Comparison of ENCODE assay signal across 12 cellular contexts in the genomic region with DNA sequence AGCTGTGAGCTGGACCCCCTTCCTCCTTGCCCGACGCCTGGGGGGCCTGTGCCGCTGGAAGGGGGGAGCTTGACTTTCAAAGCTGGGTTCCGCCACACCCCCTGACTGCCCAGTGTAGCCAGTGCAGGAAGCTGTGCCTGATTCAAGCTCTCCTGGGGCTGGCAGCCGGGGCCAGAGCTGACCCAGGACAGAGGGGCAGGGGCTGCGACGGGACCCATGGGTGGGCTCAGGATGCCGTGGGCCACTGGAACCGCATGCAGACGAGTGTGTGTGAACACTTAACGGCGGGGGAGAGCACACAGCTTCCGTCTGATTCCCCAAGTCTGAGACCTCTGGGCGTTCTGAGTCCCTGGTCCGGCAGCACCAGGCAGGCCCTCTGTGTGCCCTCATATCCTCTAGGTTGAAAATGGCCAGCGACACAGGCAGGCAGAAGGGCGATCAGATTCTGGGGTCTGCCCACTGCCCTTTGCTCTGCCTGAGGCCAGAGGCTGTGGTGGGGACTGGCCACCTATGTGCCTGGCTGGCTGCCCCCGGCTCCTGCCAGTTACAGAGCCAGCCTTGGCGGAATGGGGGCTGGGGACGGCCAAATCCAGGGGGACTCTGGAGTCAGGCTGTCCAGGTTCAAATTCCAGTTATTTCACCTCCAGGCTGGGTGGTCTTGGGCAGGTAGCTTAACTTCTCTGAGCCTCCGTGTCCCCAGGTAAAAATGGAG. TPM values are rescaled to one million over a fixed set of nuclear protein-coding genes. Genes with fewer than 3 reads are reported as not detected.
A peak's percentile ranks its signal among the peaks of the same experiment; 100 is the strongest.
DNase-seq lines count a peak whose midpoint lies in the region; ATAC-seq and TF ChIP-seq lines count a peak whose summit lies in the region.
"Had no signal": no experiment of that assay in that cellular context is flagged by ENCODE, and none has a peak within 500 bp of the region (broad histone marks: within the 10 kb centered on the region; RNA-seq: fewer than 3 reads in every experiment).

No MANE protein-coding gene starts in this region.

- H3K4me1 ChIP-seq in IMR-90 (ENCODE audit: control insufficient read depth, insufficient read depth, low read length) (peaks cover 9% of the 10 kb centered on the region), colonic mucosa (no peaks in the 10 kb centered on the region), left lung (peaks cover 8 to 27% of the 10 kb centered on the region in 2 donors), spleen (peaks cover 0 to 46% (median 22%) of the 10 kb centered on the region in 6 donors), hepatocyte (ENCODE audit: insufficient read depth) (peaks cover 12% of the 10 kb centered on the region)

- H3K4me3 ChIP-seq in IMR-90 (ENCODE audit: insufficient read depth, low read depth, low read length): peak overlapping the region; percentile 43
- H3K4me3 ChIP-seq in colonic mucosa: peak overlapping the region; percentile 25
- H3K4me3 ChIP-seq in left lung: peak overlapping the region; percentile 48 to 54
- peak overlapping the region; percentile 31 to 67 (median 40) for H3K4me3 ChIP-seq in spleen
- H3K4me3 ChIP-seq in hepatocyte: no peak overlapping the region

- peak overlapping the region; percentile 67; the same call in 1 of the 2 replicates for H2AK5ac ChIP-seq in IMR-90 (ENCODE audit: low read depth, low read length)

- no peak for TF ChIP-seq POLR2A in IMR-90 (IDR thresholded peaks at IDR 0.05; ENCODE audit: low read depth, low read length)
- TF ChIP-seq POLR2A in spleen (IDR thresholded peaks at IDR 0.05): no peak

- no peak overlapping the region for H3K56ac ChIP-seq in IMR-90 (ENCODE audit: extremely low read depth, insufficient read depth, low read length)

- H3K27ac ChIP-seq in IMR-90 (ENCODE audit: insufficient read depth, low read length): no peak overlapping the region; the same call in 1 of the 2 replicates
- H3K27ac ChIP-seq in colonic mucosa: no peak overlapping the region
- peak overlapping the region; percentile 51 to 71 for H3K27ac ChIP-seq in left lung
- peak overlapping the region in 5 of 8 donors; percentile 12 to 76 (median 51) for H3K27ac ChIP-seq in spleen
- H3K27ac ChIP-seq in hepatocyte: no peak overlapping the region

- no peak for TF ChIP-seq RAD21 in IMR-90 (IDR thresholded peaks at IDR 0.05; ENCODE audit: low read length)

- DNase-seq in IMR-90 (no peak), colonic mucosa (no peak), left lung (peak in 1 of 2 donors; percentile 47), spleen (no peak), hepatocyte (ENCODE audit: low spot score) (no peak), kidney glomerular epithelial cell (lab: John Stamatoyannopoulos, UW) (no peak), NCI-H345 (lab: John Stamatoyannopoulos, UW) (no peak)
- DNase-seq: activated CD8-positive, alpha-beta memory T cell treated with anti-CD3 and anti-CD28 coated beads, Interleukin-2, amount 50 U/mL, for 48 hours; CD4-positive, CD25-positive, alpha-beta regulatory T cell; NCI-H187 treated with DMSO at 0.1 percent for 48 hours; T-helper 9 cell had no signal

- H2BK120ac ChIP-seq in IMR-90 (ENCODE audit: low read depth, low read length): peak overlapping the region; percentile 14

- TF ChIP-seq CTCF in IMR-90 (conservative IDR thresholded peaks at IDR 0.05; ENCODE audit: low read depth, low read length) (no peak), colonic mucosa (IDR thresholded peaks at IDR 0.05) (no peak), left lung (IDR thresholded peaks at IDR 0.05) (no peak), spleen (IDR thresholded peaks at IDR 0.05 in 8 of 11, conservative IDR thresholded peaks at IDR 0.05 in 3 of 11) (no peak), hepatocyte (IDR thresholded peaks at IDR 0.05; ENCODE audit: poor library complexity) (no peak)

- H3K79me1 ChIP-seq in IMR-90 (ENCODE audit: low read depth in 1 of 2, low read length in 2 of 2): no peaks in the 10 kb centered on the region

- H3K9ac ChIP-seq in IMR-90 (ENCODE audit: low read depth, low read length): peak overlapping the region; percentile 40
- peak overlapping the region; percentile 19 to 61 for H3K9ac ChIP-seq in colonic mucosa (ENCODE audit: low read depth in 2 of 2, low read length in 2 of 2)

- no peaks in the 10 kb centered on the region for H3K27me3 ChIP-seq in IMR-90 (ENCODE audit: control insufficient read depth, insufficient read depth, low read length)
- peaks cover 6% of the 10 kb centered on the region for H3K27me3 ChIP-seq in colonic mucosa
- peaks cover 0 to 23% of the 10 kb centered on the region in 2 donors for H3K27me3 ChIP-seq in left lung
- H3K27me3 ChIP-seq in spleen (replicated peaks in 1 of 7): peaks cover 0 to 53% (median 8%) of the 10 kb centered on the region in 7 donors
- no peaks in the 10 kb centered on the region for H3K27me3 ChIP-seq in hepatocyte

- in situ Hi-C loops in IMR-90 (cut with MboI; ENCODE audit: low sequenced_read_pairs): no loop called here

- peak overlapping the region; percentile 57 for H2AK9ac ChIP-seq in IMR-90 (replicated peaks; ENCODE audit: low read depth, low read length, poor library complexity)

- no TSS peak for BruUV-seq in IMR-90 (replicated peaks; lab: Mats Ljungman, UMichigan)

- CTCF ChIA-PET in IMR-90 (lab: Yijun Ruan, JAX): interaction anchor here (0.6 kb wide), 1 partner anchor 351 kb away, joined by 5 read pairs; no protein-coding TSS in a partner anchor

- ATAC-seq in IMR-90 (ENCODE audit: low read depth) (peak; percentile 66), left lung (peak; percentile 70), HG03175 (IDR thresholded peaks at IDR 0.05; ENCODE audit: unreplicated experiment) (no peak)

- peak overlapping the region; percentile 73 for H3K4ac ChIP-seq in IMR-90 (ENCODE audit: low read depth, low read length)

- no peaks in the 10 kb centered on the region for H3K9me3 ChIP-seq in IMR-90 (ENCODE audit: control insufficient read depth, insufficient read depth, low read length)
- H3K9me3 ChIP-seq in colonic mucosa: no peaks in the 10 kb centered on the region
- no peaks in the 10 kb centered on the region for H3K9me3 ChIP-seq in left lung
- H3K9me3 ChIP-seq in spleen: no peaks in the 10 kb centered on the region
- H3K9me3 ChIP-seq in hepatocyte (ENCODE audit: low read depth): no peaks in the 10 kb centered on the region

- no peak overlapping the region for H4K5ac ChIP-seq in IMR-90 (ENCODE audit: low read depth, low read length)

- H4K20me1 ChIP-seq in IMR-90 (ENCODE audit: insufficient read depth, low read length) (no peaks in the 10 kb centered on the region), hepatocyte (ENCODE audit: insufficient read depth, poor library complexity, severe bottlenecking) (no peaks in the 10 kb centered on the region)

- no peak overlapping the region; the same call in 1 of the 2 replicates for H2BK20ac ChIP-seq in IMR-90 (ENCODE audit: low read depth, low read length)

- POLR2A ChIA-PET in IMR-90 (lab: Charles Lee; ENCODE audit: unreplicated experiment): no interaction called here

- H2AFZ ChIP-seq in IMR-90 (replicated peaks; ENCODE audit: low read length, poor library complexity) (peak overlapping the region; percentile 89), hepatocyte (no peak overlapping the region)

- no peaks in the 10 kb centered on the region for H3K79me2 ChIP-seq in hepatocyte

- H3K9me1 ChIP-seq in IMR-90 (ENCODE audit: insufficient read depth, low read length): peaks cover 10% of the 10 kb centered on the region

- H2BK5ac ChIP-seq in IMR-90 (ENCODE audit: low read depth, low read length, poor library complexity, severe bottlenecking): no peak overlapping the region

- WGBS in IMR-90 (ENCODE audit: extremely low coverage in 2 of 2, insufficient read length in 1 of 2), 2 experiments: 73% methylated on average over 12 of the region's 21 CpGs; no CpG with 5 or more reads in 1 of the 2 experiments
- 34 to 69% (median 43%) methylated on average over 10 to 21 of the region's 21 CpGs for WGBS in spleen, 5 donors
- 89% methylated on average over 20 of the region's 21 CpGs for WGBS in hepatocyte (ENCODE audit: low lambda C conversion rate, missing lambda C conversion rate)

- H4K8ac ChIP-seq in IMR-90 (ENCODE audit: low read depth in 2 of 2, low read length in 2 of 2): no peak overlapping the region; a peak in 2 of 4 replicates

- H3K14ac ChIP-seq in IMR-90 (replicated peaks; ENCODE audit: low read depth, low read length): peak overlapping the region; percentile 10; the same call in 1 of the 2 replicates

- no peak overlapping the region; the same call in 1 of the 2 replicates for H3K18ac ChIP-seq in IMR-90 (ENCODE audit: low read depth, low read length)

- peak overlapping the region; percentile 64 for H4K91ac ChIP-seq in IMR-90 (ENCODE audit: insufficient read depth, low read depth, low read length)

- dilution Hi-C loops in IMR-90 (cut with HindIII; ENCODE audit: low sequenced_read_pairs, unreplicated experiment): no loop called here

- no peak overlapping the region for H3K23ac ChIP-seq in IMR-90 (ENCODE audit: low read depth, low read length)

- H3K4me2 ChIP-seq in IMR-90 (ENCODE audit: low read depth, low read length): peak overlapping the region; percentile 84
- H3K4me2 ChIP-seq in hepatocyte: no peak overlapping the region

- intact Hi-C loops in IMR-90 (cut with micrococcal nuclease): no loop called here
- intact Hi-C loops in colonic mucosa (cut with DNase I): no loop called here
- intact Hi-C loops in left lung (cut with DNase I): no loop called here
- intact Hi-C loops in spleen (cut with DNase I; ENCODE audit: low total_unique reads): no loop called here

- H3K9me2 ChIP-seq in hepatocyte (replicated peaks; ENCODE audit: insufficient read depth): no peaks in the 10 kb centered on the region

- no peaks in the 10 kb centered on the region for H3K36me3 ChIP-seq in IMR-90 (ENCODE audit: control insufficient read depth, insufficient read depth, low read length)
- no peaks in the 10 kb centered on the region for H3K36me3 ChIP-seq in colonic mucosa
- H3K36me3 ChIP-seq in left lung: no peaks in the 10 kb centered on the region
- H3K36me3 ChIP-seq in spleen: no peaks in the 10 kb centered on the region
- no peaks in the 10 kb centered on the region for H3K36me3 ChIP-seq in hepatocyte (replicated peaks; ENCODE audit: insufficient read depth, low read depth)

- H2BK15ac ChIP-seq in IMR-90 (ENCODE audit: low read depth, low read length): 0 out of 3 replicates have a peak overlapping the region, but pooled peaks have one; percentile 28

RNA-seq across cellular contexts. Expression of gene CYP46A1, which starts 54.0 kb away (rescaled TPM):
- under 0.01 and 0.18 TPM in 2 replicates for total RNA-seq in IMR-90 (2012; rRNA removed)
- 0.24 and 0.31 TPM in 2 replicates for polyA plus RNA-seq in IMR-90 (2012; rRNA removed)
- 0.09 and 0.31 TPM in 2 replicates for polyA plus RNA-seq in IMR-90 (2012; cell fraction: cytosol; rRNA removed)
- 1.0 and 1.2 TPM in 2 replicates for polyA plus RNA-seq in IMR-90 (2012; cell fraction: nucleus; rRNA removed; ENCODE audit: low replicate concordance)
- under 1 TPM; 0.05 to 0.25 TPM for total RNA-seq in colonic mucosa
- 1 to 10 TPM; 1.2 to 1.5 TPM for total RNA-seq in left lung
- under 1 TPM; 0.16 to 0.85 (median 0.40) TPM for total RNA-seq in spleen
- under 1 TPM; 0.11 to 0.38 (median 0.13) TPM for polyA plus RNA-seq in spleen
- total RNA-seq in hepatocyte: 0.12 and 0.47 TPM in 2 replicates
- 1.7 and 2.3 TPM in 2 replicates for polyA plus RNA-seq in hepatocyte
- total RNA-seq: CD4-positive, CD25-positive, alpha-beta regulatory T cell had no signal
- polyA plus RNA-seq: CD4-positive, CD25-positive, alpha-beta regulatory T cell had no signal

RNA-seq across cellular contexts. Expression of gene EML1, which starts 55.1 kb away (rescaled TPM):
- total RNA-seq in IMR-90 (2012; rRNA removed) (34.4 and 42.3 TPM in 2 replicates), colonic mucosa (10 to 100 TPM in 1 of 2 donors, 1 to 10 TPM in 1; 3.6 to 14.2 TPM), left lung (10 to 100 TPM; 24.6 to 27.0 TPM), spleen (10 to 100 TPM in 2 of 7 donors, 1 to 10 TPM in 5; 4.6 to 15.5 (median 6.9) TPM), hepatocyte (31.8 and 31.9 TPM in 2 replicates)
- polyA plus RNA-seq in IMR-90 (2012; rRNA removed) (11.6 and 14.0 TPM in 2 replicates), spleen (1 to 10 TPM; 1.8 to 2.2 (median 2.2) TPM), hepatocyte (21.6 and 22.9 TPM in 2 replicates)
- polyA plus RNA-seq in IMR-90 (2012; cell fraction: cytosol; rRNA removed): 10.6 and 11.1 TPM in 2 replicates
- polyA plus RNA-seq in IMR-90 (2012; cell fraction: nucleus; rRNA removed; ENCODE audit: low replicate concordance): 9.4 and 14.7 TPM in 2 replicates
- total RNA-seq: CD4-positive, CD25-positive, alpha-beta regulatory T cell had no signal
- polyA plus RNA-seq: CD4-positive, CD25-positive, alpha-beta regulatory T cell had no signal

Comparison
In these comparisons a context has a peak if more than half of its experiments do, and no peak if none do; other contexts are left out.
1. H3K27ac ChIP-seq: peak in left lung (2 of 2) and spleen (5 of 8); none in IMR-90 (single experiment), colonic mucosa (single experiment) and hepatocyte (single experiment).